8 cellular contexts compared by ENCODE assay signal in genomic region chr3:187750041-187750512, GRCh38. TPM values are rescaled to one million over a fixed set of nuclear protein-coding genes. Genes with fewer than 3 reads are reported as not detected.
A peak's percentile ranks its signal among the peaks of the same experiment; 100 is the strongest.
DNase-seq lines count a peak whose midpoint lies in the region; ATAC-seq lines count a peak whose summit lies in the region.

No MANE protein-coding gene starts in this region.

- H3K27me3 Mint-ChIP-seq in naive thymus-derived CD8-positive, alpha-beta T cell = peaks cover 0 to 4% (median 0%) of the 10 kb centered on the region in 5 donors

- DNase-seq in DMS79 treated with DMSO at 0.1 percent for 48 hours (lab: John Stamatoyannopoulos, UW) = peak; percentile 98
- peak; percentile 89 for DNase-seq in NCI-H345 (lab: John Stamatoyannopoulos, UW)
- peak; percentile 70 for DNase-seq in ecto neural progenitor cell (ENCODE audit: low spot score)
- no peak for DNase-seq in naive thymus-derived CD8-positive, alpha-beta T cell
- DNase-seq in hippocampal formation (lab: John Stamatoyannopoulos, UW) = no peak
- DNase-seq in medulla oblongata (ENCODE audit: extremely low spot score) = no peak

- H3K4me3 Mint-ChIP-seq in naive thymus-derived CD8-positive, alpha-beta T cell = peak overlapping the region in 6 of 10 donors; percentile 29 to 63 (median 34)

- H3K27ac Mint-ChIP-seq in naive thymus-derived CD8-positive, alpha-beta T cell = peak overlapping the region in 5 of 10 donors; percentile 9 to 78 (median 35)

- POLR2A ChIA-PET in naive thymus-derived CD8-positive, alpha-beta T cell (lab: Charles Lee) = interaction anchor here (0.7 to 1.0 kb wide), 2 partner anchors 10 to 1204 kb away, joined by 3 to 4 read pairs; no protein-coding TSS in a partner anchor

- H3K4me1 Mint-ChIP-seq in naive thymus-derived CD8-positive, alpha-beta T cell = peaks cover 23 to 61% (median 57%) of the 10 kb centered on the region in 4 donors

- no peak for ATAC-seq in naive thymus-derived CD8-positive, alpha-beta T cell
- ATAC-seq in HG03039 (IDR thresholded peaks at IDR 0.05; ENCODE audit: unreplicated experiment) (no peak), HG02571 (IDR thresholded peaks at IDR 0.05; ENCODE audit: unreplicated experiment) (no peak)

- no peaks in the 10 kb centered on the region for H3K36me3 Mint-ChIP-seq in naive thymus-derived CD8-positive, alpha-beta T cell

- no peaks in the 10 kb centered on the region for H3K9me3 Mint-ChIP-seq in naive thymus-derived CD8-positive, alpha-beta T cell

RNA-seq across cellular contexts. Expression of gene BCL6, which starts 4.8 kb away (rescaled TPM):
- 10 to 100 TPM; 21.3 to 23.0 TPM for total RNA-seq in naive thymus-derived CD8-positive, alpha-beta T cell
- 1 to 10 TPM; 1.1 to 2.7 (median 2.3) TPM for polyA plus RNA-seq in naive thymus-derived CD8-positive, alpha-beta T cell

RNA-seq across cellular contexts. Expression of gene RTP2, which starts 47.7 kb away (rescaled TPM):
- total RNA-seq in naive thymus-derived CD8-positive, alpha-beta T cell = not detected
- not detected for polyA plus RNA-seq in naive thymus-derived CD8-positive, alpha-beta T cell

Comparison
In these comparisons a context has a peak if more than half of its experiments do, and no peak if none do; other contexts are left out.
1. DNase-seq: peak in DMS79 treated with DMSO at 0.1 percent for 48 hours (single experiment), NCI-H345 (single experiment) and ecto neural progenitor cell (single experiment); none in naive thymus-derived CD8-positive, alpha-beta T cell (0 of 10), hippocampal formation (0 of 2) and medulla oblongata (single experiment).